Comparison of ENCODE assay signal across 8 cellular contexts in the genomic region with DNA sequence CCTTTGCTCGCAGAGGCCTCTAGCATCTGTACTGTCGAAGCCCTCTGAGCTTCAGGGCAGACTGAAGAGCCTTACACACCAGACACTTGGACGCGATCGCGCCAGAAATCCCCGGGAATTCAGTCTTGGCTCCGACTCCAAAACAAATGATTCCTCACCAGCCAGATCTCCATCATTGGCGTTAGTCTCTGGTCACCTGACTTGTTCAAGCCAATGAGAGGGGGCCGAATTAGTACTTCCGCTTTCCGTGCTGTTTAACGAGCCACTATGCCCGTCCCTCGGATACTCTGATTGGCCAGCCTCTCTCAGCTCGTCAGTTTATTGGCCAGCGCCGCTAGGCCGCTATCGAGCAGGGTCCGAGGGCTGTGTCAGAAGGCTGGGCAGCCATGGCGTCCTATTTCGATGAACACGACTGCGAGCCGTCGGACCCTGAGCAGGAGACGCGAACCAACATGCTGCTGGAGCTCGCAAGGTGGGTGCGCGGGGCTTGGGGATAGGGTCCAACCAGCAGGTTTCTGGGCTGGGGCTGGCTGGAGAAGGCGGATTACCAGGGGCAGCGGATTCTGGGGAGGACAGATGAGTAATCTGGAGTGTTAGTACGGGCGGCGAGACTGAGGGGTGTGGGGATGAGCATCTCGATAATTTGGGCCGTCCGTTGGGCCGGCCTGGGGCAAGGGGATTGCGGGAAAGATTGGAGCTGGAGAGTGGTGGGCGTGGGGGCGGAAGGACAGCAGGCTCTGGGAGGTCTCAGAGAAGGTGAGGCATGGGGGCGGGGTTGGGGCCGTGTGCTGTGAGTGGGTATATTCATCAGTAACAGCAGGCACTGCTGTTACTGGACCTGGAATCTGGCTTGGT. TPM values are rescaled to one million over a fixed set of nuclear protein-coding genes. Genes with fewer than 3 reads are reported as not detected.
DNase-seq lines count a peak whose midpoint lies in the region; ATAC-seq, FAIRE-seq and TF ChIP-seq lines count a peak whose summit lies in the region.

A gene with protein sequence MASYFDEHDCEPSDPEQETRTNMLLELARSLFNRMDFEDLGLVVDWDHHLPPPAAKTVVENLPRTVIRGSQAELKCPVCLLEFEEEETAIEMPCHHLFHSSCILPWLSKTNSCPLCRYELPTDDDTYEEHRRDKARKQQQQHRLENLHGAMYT (plus strand): TSS at position 368 of the 855 bp plus-strand sequence. CDS start 19 bp downstream, at position 387.

- H3K4me1 ChIP-seq in rectal smooth muscle tissue (ENCODE audit: control insufficient read depth, insufficient read depth, low read length): peaks cover 18% of the 10 kb centered on the region
- peaks cover 0 to 6% of the 10 kb centered on the region in 2 donors for H3K4me1 ChIP-seq in aorta (ENCODE audit: control insufficient read depth in 1 of 2, insufficient read depth in 2 of 2, low read length in 2 of 2)

- no peak for TF ChIP-seq CTCF in astrocyte of the cerebellum (IDR thresholded peaks at IDR 0.05; ENCODE audit: low read depth, low read length, missing control alignments)

- no peaks in the 10 kb centered on the region for H3K27me3 ChIP-seq in rectal smooth muscle tissue (ENCODE audit: control insufficient read depth, insufficient read depth, low read length)
- no peaks in the 10 kb centered on the region for H3K27me3 ChIP-seq in aorta (ENCODE audit: control insufficient read depth in 1 of 2, insufficient read depth in 2 of 2, low read length in 1 of 2)

- DNase-seq in GM18507 (ENCODE audit: extremely low spot score, insufficient read length, low read depth) (peak; percentile 93), NCI-H2029 treated with DMSO at 0.1 percent for 48 hours (lab: John Stamatoyannopoulos, UW) (peak; percentile 94), T-helper 9 cell (peak; percentile 81), astrocyte of the cerebellum (ENCODE audit: low read depth) (peak; percentile 99), hepatic stellate cell (ENCODE audit: low spot score) (peak; percentile 99), aorta (peak; percentile 96 to 97)

- H3K36me3 ChIP-seq in rectal smooth muscle tissue (ENCODE audit: control insufficient read depth, insufficient read depth, low read length): peaks cover 7% of the 10 kb centered on the region
- no peaks in the 10 kb centered on the region for H3K36me3 ChIP-seq in aorta (ENCODE audit: control insufficient read depth in 1 of 2, insufficient read depth in 2 of 2, low read length in 1 of 2)

- H3K27ac ChIP-seq in rectal smooth muscle tissue (ENCODE audit: low read depth, low read length): peak within 1 kb of the TSS; percentile 94
- peak within 1 kb of the TSS; percentile 63 to 87 for H3K27ac ChIP-seq in aorta (ENCODE audit: low read depth in 1 of 2, low read length in 2 of 2)

- H3K4me3 ChIP-seq in astrocyte of the cerebellum (ENCODE audit: low read depth, low read length): peak within 1 kb of the TSS; percentile 86
- H3K4me3 ChIP-seq in rectal smooth muscle tissue (ENCODE audit: low read length): peak within 1 kb of the TSS; percentile 94
- peak within 1 kb of the TSS; percentile 30 to 90 for H3K4me3 ChIP-seq in aorta (ENCODE audit: low read length in 2 of 2)

- intact Hi-C loops in aorta (cut with DNase I): no loop called here

- FAIRE-seq in GM18507 (lab: Jason Lieb, UNC): peak; percentile 99

- peak within 1 kb of the TSS; percentile 87 for H3K9ac ChIP-seq in rectal smooth muscle tissue (ENCODE audit: low read length)

- WGBS in aorta, 2 donors: 0% methylated on average over 46 of the region's 46 CpGs

- in situ Hi-C loops in astrocyte of the cerebellum (cut with HindIII; ENCODE audit: low sequenced_read_pairs): no loop called here

- ATAC-seq in HG02981 (IDR thresholded peaks at IDR 0.05; ENCODE audit: unreplicated experiment): peak; percentile 99
- ATAC-seq in aorta (ENCODE audit: low FRiP score): peak; percentile 97

- no peaks in the 10 kb centered on the region for H3K9me3 ChIP-seq in aorta (ENCODE audit: control insufficient read depth, low read length)

RNA-seq across cellular contexts. Expression of the gene that starts here (rescaled TPM):
- total RNA-seq in aorta: 10 to 100 TPM; 76.0 to 98.5 TPM
- polyA plus RNA-seq in aorta: 100 to 1,000 TPM; 148 to 203 TPM

Comparison
In these comparisons a context has a peak if more than half of its experiments do, and no peak if none do; other contexts are left out.
1. Peak in every context shown above with its lines: DNase-seq, ATAC-seq, H3K4me3 ChIP-seq and H3K27ac ChIP-seq.